In genomic region chr19:610801-611505, GRCh38 we compare ENCODE assay signal across 8 cellular contexts. TPM values are rescaled to one million over a fixed set of nuclear protein-coding genes. Genes with fewer than 3 reads are reported as not detected.
DNase-seq lines count a peak whose midpoint lies in the region; ATAC-seq and TF ChIP-seq lines count a peak whose summit lies in the region.

No MANE protein-coding gene starts in this region.

- ATAC-seq in psoas muscle (peak in 2 of 4 donors; percentile 19 to 51), GM19324 (IDR thresholded peaks at IDR 0.05; ENCODE audit: low FRiP score, unreplicated experiment) (no peak)

- H3K27ac ChIP-seq in CD8-positive, alpha-beta memory T cell (ENCODE audit: low read depth, low read length), result peak overlapping the region; percentile 73
- H3K27ac ChIP-seq in psoas muscle, result no peak overlapping the region
- no peak overlapping the region for H3K27ac ChIP-seq in trophoblast cell (ENCODE audit: low read depth, low read length)

- H3K18ac ChIP-seq in trophoblast cell (ENCODE audit: low read length), result no peak overlapping the region

- H3K36me3 Mint-ChIP-seq in CD8-positive, alpha-beta memory T cell, result peaks cover 0 to 6% (median 2%) of the 10 kb centered on the region in 3 donors

- H3K4ac ChIP-seq in trophoblast cell (ENCODE audit: low read depth, low read length), result no peak overlapping the region

- H3K27me3 ChIP-seq in CD8-positive, alpha-beta memory T cell (ENCODE audit: insufficient read depth, low read length, poor library complexity, severe bottlenecking), result no peaks in the 10 kb centered on the region
- no peaks in the 10 kb centered on the region for H3K27me3 ChIP-seq in Loucy (ENCODE audit: insufficient read depth, low read length, poor library complexity, severe bottlenecking)
- peaks cover 0 to 27% (median 0%) of the 10 kb centered on the region in 3 donors for H3K27me3 ChIP-seq in psoas muscle (ENCODE audit: insufficient read depth in 3 of 3, low read length in 2 of 3)
- no peaks in the 10 kb centered on the region for H3K27me3 ChIP-seq in trophoblast cell (ENCODE audit: insufficient read depth, low read length)

- no peak overlapping the region for H4K12ac ChIP-seq in trophoblast cell (ENCODE audit: low read depth, low read length)

- H3K23ac ChIP-seq in trophoblast cell (ENCODE audit: low read length), result no peak overlapping the region

- H2BK120ac ChIP-seq in trophoblast cell (ENCODE audit: insufficient read depth, low read length, poor library complexity), result no peak overlapping the region

- H4K91ac ChIP-seq in trophoblast cell (ENCODE audit: low read depth, low read length), result no peak overlapping the region

- no peaks in the 10 kb centered on the region for H3K79me1 ChIP-seq in trophoblast cell (ENCODE audit: low read length)

- H4K8ac ChIP-seq in trophoblast cell (ENCODE audit: low read depth, low read length), result no peak overlapping the region

- H2BK5ac ChIP-seq in trophoblast cell (ENCODE audit: low read depth, low read length, poor library complexity), result no peak overlapping the region

- H3K36me3 ChIP-seq in CD8-positive, alpha-beta memory T cell (ENCODE audit: insufficient read depth, low read length), result no peaks in the 10 kb centered on the region
- H3K36me3 ChIP-seq in Loucy (ENCODE audit: insufficient read depth, low read length) (no peaks in the 10 kb centered on the region), psoas muscle (ENCODE audit: insufficient read depth in 1 of 2, low read depth in 1 of 2) (no peaks in the 10 kb centered on the region), trophoblast cell (ENCODE audit: control insufficient read depth in 1 of 2, insufficient read depth in 2 of 2, low read length in 2 of 2) (peaks cover 7 to 21% of the 10 kb centered on the region in 2 experiments)

- TF ChIP-seq CTCF in Loucy (conservative IDR thresholded peaks at IDR 0.05; ENCODE audit: low read length), result no peak
- TF ChIP-seq CTCF in psoas muscle (IDR thresholded peaks at IDR 0.05), result no peak

- H3K4me2 ChIP-seq in Loucy (ENCODE audit: low read depth, low read length, poor library complexity, severe bottlenecking) (peak overlapping the region; percentile 64), trophoblast cell (ENCODE audit: low read length) (no peak overlapping the region)

- peak overlapping the region; percentile 71 to 98 (median 93) for H3K27ac Mint-ChIP-seq in CD8-positive, alpha-beta memory T cell

- H3K4me3 ChIP-seq in CD8-positive, alpha-beta memory T cell (ENCODE audit: low read length), result peak overlapping the region; percentile 83
- peak overlapping the region; percentile 67 for H3K4me3 ChIP-seq in Loucy (ENCODE audit: low read length, poor library complexity, severe bottlenecking)
- H3K4me3 ChIP-seq in psoas muscle, result peak overlapping the region; percentile 25
- H3K4me3 ChIP-seq in trophoblast cell (ENCODE audit: low read depth, low read length), result no peak overlapping the region

- peaks cover 13 to 26% (median 23%) of the 10 kb centered on the region in 3 donors for H3K4me1 Mint-ChIP-seq in CD8-positive, alpha-beta memory T cell

- H3K9me3 Mint-ChIP-seq in CD8-positive, alpha-beta memory T cell, result no peaks in the 10 kb centered on the region

- peak overlapping the region; percentile 75 for H2AFZ ChIP-seq in Loucy (ENCODE audit: low read length)
- H2AFZ ChIP-seq in trophoblast cell (ENCODE audit: insufficient read depth, low read length, poor library complexity), result no peak overlapping the region

- POLR2A ChIA-PET in CD8-positive, alpha-beta memory T cell (lab: Charles Lee), result no interaction called here

- H3K9me3 ChIP-seq in CD8-positive, alpha-beta memory T cell (ENCODE audit: low read length), result no peaks in the 10 kb centered on the region
- no peaks in the 10 kb centered on the region for H3K9me3 ChIP-seq in Loucy (ENCODE audit: insufficient read depth, low read depth, low read length)
- H3K9me3 ChIP-seq in psoas muscle, result no peaks in the 10 kb centered on the region
- peaks cover 2% of the 10 kb centered on the region for H3K9me3 ChIP-seq in trophoblast cell (ENCODE audit: insufficient read depth, low read depth, low read length)

- H2AK5ac ChIP-seq in trophoblast cell (ENCODE audit: low read length), result no peak overlapping the region

- no peaks in the 10 kb centered on the region for H3F3A ChIP-seq in Loucy (ENCODE audit: low read depth)

- H2BK12ac ChIP-seq in trophoblast cell (ENCODE audit: low read length), result no peak overlapping the region

- peaks cover 18% of the 10 kb centered on the region for H3K4me1 ChIP-seq in CD8-positive, alpha-beta memory T cell (ENCODE audit: insufficient read depth, low read length)
- H3K4me1 ChIP-seq in Loucy (ENCODE audit: insufficient read depth, low read length, poor library complexity, severe bottlenecking) (no peaks in the 10 kb centered on the region), psoas muscle (no peaks in the 10 kb centered on the region), trophoblast cell (ENCODE audit: control insufficient read depth in 1 of 2, insufficient read depth in 2 of 2, low read length in 2 of 2) (no peaks in the 10 kb centered on the region)

- H3K9ac ChIP-seq in Loucy (ENCODE audit: low read depth, low read length, poor library complexity, severe bottlenecking) (peak overlapping the region; percentile 50), trophoblast cell (ENCODE audit: low read length) (no peak overlapping the region)

- no peak overlapping the region for H3K14ac ChIP-seq in trophoblast cell (ENCODE audit: low read length)

- CTCF ChIA-PET in CD8-positive, alpha-beta memory T cell (lab: Charles Lee), result interaction anchor here (0.7 kb wide), 1 partner anchor 16 kb away, joined by 4 read pairs; no protein-coding TSS in a partner anchor

- WGBS in psoas muscle, 3 donors, result 31 to 45% (median 41%) methylated on average over 35 to 37 of the region's 37 CpGs
- WGBS in trophoblast cell (ENCODE audit: extremely low coverage, insufficient coverage, insufficient read length), result no CpG with 5 or more reads among the region's 37 CpGs

- no peaks in the 10 kb centered on the region for H4K20me1 ChIP-seq in Loucy (ENCODE audit: insufficient read depth, low read length, poor library complexity, severe bottlenecking)

- peak; percentile 46 to 75 (median 56) for DNase-seq in CD8-positive, alpha-beta memory T cell
- DNase-seq in activated T-cell treated with anti-CD3 and anti-CD28 coated beads for 1 hour (ENCODE audit: low read depth), result peak; percentile 44
- peak; percentile 55 for DNase-seq in fibroblast of gingiva (ENCODE audit: low read depth)
- DNase-seq in psoas muscle, result peak; percentile 62 to 79
- DNase-seq in NCI-H1694 (lab: John Stamatoyannopoulos, UW), result no peak
- DNase-seq in trophoblast cell, result no peak

- H3K79me2 ChIP-seq in Loucy (ENCODE audit: insufficient read depth, low read length), result no peaks in the 10 kb centered on the region
- H3K79me2 ChIP-seq in trophoblast cell (ENCODE audit: control insufficient read depth, insufficient read depth, low read length, poor library complexity), result no peaks in the 10 kb centered on the region

- H3K27me3 Mint-ChIP-seq in CD8-positive, alpha-beta memory T cell, result no peaks in the 10 kb centered on the region

- no peaks in the 10 kb centered on the region for H3K9me2 ChIP-seq in Loucy (replicated peaks; ENCODE audit: low read depth, low read length)

- intact Hi-C loops in psoas muscle (cut with DNase I), result no loop called here

- peak overlapping the region; percentile 76 to 95 (median 90) for H3K4me3 Mint-ChIP-seq in CD8-positive, alpha-beta memory T cell

RNA-seq across cellular contexts. Expression of gene HCN2, which starts 21.3 kb away (rescaled TPM):
- under 1 TPM; 0.42 to 0.48 TPM for total RNA-seq in CD8-positive, alpha-beta memory T cell
- polyA plus RNA-seq in CD8-positive, alpha-beta memory T cell, result not detected
- under 1 TPM in 2 of 4 donors, not detected in 2; 0.08 to 0.13 TPM for total RNA-seq in psoas muscle
- polyA plus RNA-seq in psoas muscle, result under 1 TPM in 2 of 3 donors, not detected in 1; 0.04 to 0.05 TPM
- 0.73 and 0.79 TPM in 2 replicates for polyA plus RNA-seq in trophoblast cell (2013)

RNA-seq across cellular contexts. Expression of gene POLRMT, which starts 22.4 kb away (rescaled TPM):
- total RNA-seq in CD8-positive, alpha-beta memory T cell, result 10 to 100 TPM; 75.2 to 77.3 TPM
- 58.8 TPM for polyA plus RNA-seq in CD8-positive, alpha-beta memory T cell
- 10 to 100 TPM; 66.1 to 99.8 (median 81.4) TPM for total RNA-seq in psoas muscle
- 10 to 100 TPM; 61.7 to 79.6 (median 66.5) TPM for polyA plus RNA-seq in psoas muscle
- polyA plus RNA-seq in trophoblast cell (2013), result 35.6 and 40.7 TPM in 2 replicates

RNA-seq across cellular contexts. Expression of gene FGF22, which starts 28.7 kb away (rescaled TPM):
- total RNA-seq in CD8-positive, alpha-beta memory T cell, result under 1 TPM; 0.20 to 0.22 TPM
- polyA plus RNA-seq in CD8-positive, alpha-beta memory T cell, result not detected
- total RNA-seq in psoas muscle, result under 1 TPM in 2 of 4 donors, not detected in 2; 0.15 to 0.26 TPM
- polyA plus RNA-seq in psoas muscle, result under 1 TPM; 0.14 to 0.42 (median 0.16) TPM
- 0.47 and 0.48 TPM in 2 replicates for polyA plus RNA-seq in trophoblast cell (2013)

RNA-seq across cellular contexts. Expression of gene BSG, which starts 38.6 kb away (rescaled TPM):
- total RNA-seq in CD8-positive, alpha-beta memory T cell, result 100 to 1,000 TPM; 250 to 262 TPM
- polyA plus RNA-seq in CD8-positive, alpha-beta memory T cell, result 436 TPM
- 100 to 1,000 TPM; 172 to 381 (median 300) TPM for total RNA-seq in psoas muscle
- 100 to 1,000 TPM; 202 to 308 (median 299) TPM for polyA plus RNA-seq in psoas muscle
- polyA plus RNA-seq in trophoblast cell (2013), result 506 and 509 TPM in 2 replicates

RNA-seq across cellular contexts. Expression of gene RNF126, which starts 52.1 kb away (rescaled TPM):
- total RNA-seq in CD8-positive, alpha-beta memory T cell, result 10 to 100 TPM; 89.6 to 95.5 TPM
- 100.0 TPM for polyA plus RNA-seq in CD8-positive, alpha-beta memory T cell
- total RNA-seq in psoas muscle, result 10 to 100 TPM; 25.2 to 62.9 (median 50.4) TPM
- 10 to 100 TPM; 48.8 to 72.1 (median 63.3) TPM for polyA plus RNA-seq in psoas muscle
- polyA plus RNA-seq in trophoblast cell (2013), result 70.7 and 73.5 TPM in 2 replicates

Comparison
In these comparisons a context has a peak if more than half of its experiments do, and no peak if none do; other contexts are left out.
1. DNase-seq: peak in CD8-positive, alpha-beta memory T cell (5 of 5), activated T-cell treated with anti-CD3 and anti-CD28 coated beads for 1 hour (single experiment), fibroblast of gingiva (single experiment) and psoas muscle (2 of 2); none in NCI-H1694 (single experiment) and trophoblast cell (0 of 2).